ENCODE assay signal across 8 cellular contexts in the genomic region with DNA sequence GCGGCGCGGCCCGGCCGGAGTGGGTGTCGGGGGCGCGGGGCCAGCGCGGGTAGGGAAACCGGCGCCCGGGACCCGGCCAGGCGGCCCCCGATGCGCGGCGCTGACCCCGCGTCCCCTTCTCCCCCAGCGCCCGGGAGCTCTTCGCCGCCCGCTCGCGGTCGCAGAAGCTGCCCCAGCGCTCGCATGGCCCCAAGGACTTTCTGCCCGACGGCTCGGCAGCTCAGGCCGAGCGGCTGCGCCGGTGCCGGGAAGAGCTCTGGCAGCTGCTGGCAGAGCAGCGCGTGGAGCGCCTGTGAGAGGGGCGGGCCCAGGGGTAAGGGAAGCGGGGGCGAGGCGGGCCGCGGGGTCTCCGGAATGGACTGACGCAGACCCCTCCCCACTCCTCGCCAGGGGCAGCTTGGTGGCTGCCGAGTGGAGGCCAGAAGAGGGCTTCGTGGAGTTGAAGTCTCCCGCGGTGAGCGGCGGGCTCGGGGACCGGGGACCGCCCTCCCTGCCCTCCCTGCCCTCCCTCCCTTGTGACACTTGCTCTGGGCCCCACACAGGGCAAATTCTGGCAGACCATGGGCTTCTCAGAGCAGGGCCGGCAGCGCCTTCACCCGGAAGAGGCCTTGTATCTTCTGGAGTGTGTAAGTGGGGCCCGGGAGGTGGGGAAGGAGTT. TPM values are rescaled to one million over a fixed set of nuclear protein-coding genes. Genes with fewer than 3 reads are reported as not detected.
DNase-seq lines count a peak whose midpoint lies in the region; ATAC-seq and TF ChIP-seq lines count a peak whose summit lies in the region.

No MANE protein-coding gene starts in this region.

- no peaks in the 10 kb centered on the region for H3K9me3 ChIP-seq in CD4-positive, CD25-positive, alpha-beta regulatory T cell (ENCODE audit: control insufficient read depth in 2 of 2, low read length in 2 of 2)

- DNase-seq in CD4-positive, CD25-positive, alpha-beta regulatory T cell = peak; percentile 28 to 34 (median 32)
- peak; percentile 29 to 35 for DNase-seq in HL-60 (ENCODE audit: low read depth in 1 of 2, low spot score in 1 of 2)
- peak; percentile 37 to 38 for DNase-seq in activated CD4-positive, alpha-beta T cell treated with anti-CD3 and anti-CD28 coated beads for 4 hours
- no peak for DNase-seq in epithelial cell of esophagus (ENCODE audit: low read depth)
- peak; percentile 74 for DNase-seq in nephron progenitor cell
- DNase-seq in GM20000 (ENCODE audit: low spot score) = no peak
- no peak for DNase-seq in NCI-H446 (lab: John Stamatoyannopoulos, UW)

- ATAC-seq in CD4-positive, CD25-positive, alpha-beta regulatory T cell (ENCODE audit: low read depth in 2 of 2) = no peak
- peak; percentile 25 for ATAC-seq in GM19455 (IDR thresholded peaks at IDR 0.05; ENCODE audit: unreplicated experiment)

- peaks cover 4% of the 10 kb centered on the region for H3K36me3 ChIP-seq in CD4-positive, CD25-positive, alpha-beta regulatory T cell (ENCODE audit: control insufficient read depth, insufficient read depth, low read length)

- peaks cover 37% of the 10 kb centered on the region for H3K4me1 ChIP-seq in CD4-positive, CD25-positive, alpha-beta regulatory T cell (ENCODE audit: control insufficient read depth, insufficient read depth, low read length, poor library complexity, severe bottlenecking)

- H3K9me3 Mint-ChIP-seq in CD4-positive, CD25-positive, alpha-beta regulatory T cell = no peaks in the 10 kb centered on the region
- no peaks in the 10 kb centered on the region for H3K9me3 Mint-ChIP-seq in nephron progenitor cell

- peak overlapping the region; percentile 77 for H3K4me3 ChIP-seq in CD4-positive, CD25-positive, alpha-beta regulatory T cell (ENCODE audit: low read depth, low read length)
- H3K4me3 ChIP-seq in HL-60 (replicated peaks; ENCODE audit: insufficient read depth, low read length) = peak overlapping the region; percentile 88
- H3K4me3 ChIP-seq in epithelial cell of esophagus (ENCODE audit: low read length) = peak overlapping the region; percentile 70

- H3K36me3 Mint-ChIP-seq in CD4-positive, CD25-positive, alpha-beta regulatory T cell = peaks cover 4% of the 10 kb centered on the region
- peaks cover 28% of the 10 kb centered on the region for H3K36me3 Mint-ChIP-seq in nephron progenitor cell (ENCODE audit: low read depth)

- H3K27me3 ChIP-seq in CD4-positive, CD25-positive, alpha-beta regulatory T cell (ENCODE audit: control insufficient read depth, insufficient read depth, low read length) = no peaks in the 10 kb centered on the region
- peaks cover 12% of the 10 kb centered on the region for H3K27me3 ChIP-seq in HL-60 (ENCODE audit: insufficient read depth, poor library complexity, severe bottlenecking)

- peaks cover 9 to 27% (median 15%) of the 10 kb centered on the region in 4 donors for H3K4me1 Mint-ChIP-seq in CD4-positive, CD25-positive, alpha-beta regulatory T cell
- peaks cover 40% of the 10 kb centered on the region for H3K4me1 Mint-ChIP-seq in nephron progenitor cell

- peaks cover 15% of the 10 kb centered on the region for H3K27me3 Mint-ChIP-seq in CD4-positive, CD25-positive, alpha-beta regulatory T cell
- H3K27me3 Mint-ChIP-seq in nephron progenitor cell (ENCODE audit: low read depth, poor library complexity) = peaks cover 7% of the 10 kb centered on the region

- H3K4me3 Mint-ChIP-seq in CD4-positive, CD25-positive, alpha-beta regulatory T cell = peak overlapping the region; percentile 77 to 90 (median 86)
- H3K4me3 Mint-ChIP-seq in nephron progenitor cell = peak overlapping the region; percentile 86

- no peak overlapping the region for H3K27ac ChIP-seq in CD4-positive, CD25-positive, alpha-beta regulatory T cell (ENCODE audit: insufficient read depth, low read length, poor library complexity, severe bottlenecking)
- 0 out of 2 replicates have a peak overlapping the region, but pooled peaks have one; percentile 23 for H3K27ac ChIP-seq in HL-60 (replicated peaks)

- TF ChIP-seq CTCF in HL-60 (IDR thresholded peaks at IDR 0.05; ENCODE audit: insufficient read depth, low read length) = no peak
- no peak for TF ChIP-seq CTCF in epithelial cell of esophagus (IDR thresholded peaks at IDR 0.05; ENCODE audit: insufficient read depth, low read depth, low read length, missing control alignments)
- TF ChIP-seq CTCF in nephron progenitor cell (IDR thresholded peaks at IDR 0.05) = no peak
- no peak for TF ChIP-seq CTCF in GM20000 (IDR thresholded peaks at IDR 0.05; ENCODE audit: extremely low read depth, missing control alignments)

- peak overlapping the region; percentile 62 to 94 (median 88) for H3K27ac Mint-ChIP-seq in CD4-positive, CD25-positive, alpha-beta regulatory T cell
- H3K27ac Mint-ChIP-seq in nephron progenitor cell = no peak overlapping the region

RNA-seq across cellular contexts. Expression of a gene that starts 0.4 kb away (rescaled TPM):
- 35.2 TPM for total RNA-seq in CD4-positive, CD25-positive, alpha-beta regulatory T cell
- 10 to 100 TPM; 42.7 to 54.6 (median 52.9) TPM for polyA plus RNA-seq in CD4-positive, CD25-positive, alpha-beta regulatory T cell

RNA-seq across cellular contexts. Expression of a gene that starts 1.4 kb away (rescaled TPM):
- 0.44 TPM for total RNA-seq in CD4-positive, CD25-positive, alpha-beta regulatory T cell
- polyA plus RNA-seq in CD4-positive, CD25-positive, alpha-beta regulatory T cell = under 1 TPM in 1 of 4 donors, not detected in 3; 0.24 TPM

RNA-seq across cellular contexts. Expression of a gene that starts 8.7 kb away (rescaled TPM):
- 44.1 TPM for total RNA-seq in CD4-positive, CD25-positive, alpha-beta regulatory T cell
- polyA plus RNA-seq in CD4-positive, CD25-positive, alpha-beta regulatory T cell = 10 to 100 TPM; 13.6 to 19.2 (median 16.8) TPM

Comparison
In these comparisons a context has a peak if more than half of its experiments do, and no peak if none do; other contexts are left out.
1. DNase-seq: peak in CD4-positive, CD25-positive, alpha-beta regulatory T cell (3 of 3), HL-60 (2 of 2), activated CD4-positive, alpha-beta T cell treated with anti-CD3 and anti-CD28 coated beads for 4 hours (2 of 2) and nephron progenitor cell (single experiment); none in epithelial cell of esophagus (single experiment), GM20000 (single experiment) and NCI-H446 (0 of 2).
2. Peak in every context shown above with its lines, with median percentiles within 50 percentile points of each other: H3K4me3 ChIP-seq.